In the genomic region with DNA sequence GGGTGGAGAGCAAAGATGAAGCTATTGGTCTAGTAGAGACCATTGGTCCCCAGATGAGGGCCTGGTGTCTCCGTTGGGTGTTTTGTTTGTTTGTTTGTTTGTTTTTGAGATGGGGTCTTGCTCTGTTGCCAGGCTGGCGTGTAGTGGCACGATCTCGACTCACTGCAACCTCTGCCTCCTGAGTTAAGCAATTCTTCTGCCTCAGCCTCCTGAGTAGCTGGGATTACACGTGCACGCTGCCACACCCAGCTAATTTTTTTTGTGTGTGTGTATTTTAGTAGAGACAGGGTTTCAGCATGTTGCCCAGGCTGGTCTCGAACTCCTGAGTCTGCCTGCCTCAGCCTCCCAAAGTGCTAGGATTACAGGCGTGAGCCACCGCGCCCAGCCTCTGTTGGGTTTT, we compare ENCODE assay signal across 7 cellular contexts. TPM values are rescaled to one million over a fixed set of nuclear protein-coding genes. Genes with fewer than 3 reads are reported as not detected.
DNase-seq lines count a peak whose midpoint lies in the region; ATAC-seq and TF ChIP-seq lines count a peak whose summit lies in the region.
"Not testable (repeated sequence)": the region's sequence is repeated elsewhere in the genome, so short reads cannot be mapped to it uniquely, and the experiment has no call there.

No MANE protein-coding gene starts in this region.

- H3K9me3 Mint-ChIP-seq in H9; activated CD4-positive, alpha-beta T cell treated with anti-CD3 and anti-CD28 coated beads, Interleukin-2, amount 10 ng/mL, durations not matched to agents 24 days and 14 days; activated T-helper 17 cell treated with anti-CD3 and anti-CD28 coated beads, Interleukin-2, amount 50 U/mL, for 72 hours: not testable (repeated sequence)

- not testable (repeated sequence) for H2BK120ac ChIP-seq in H9 (ENCODE audit: low read depth, low read length, poor library complexity, severe bottlenecking); mesendoderm (ENCODE audit: low read depth, low read length)

- TF ChIP-seq CTCF in H9 (conservative IDR thresholded peaks at IDR 0.05); adrenal gland (IDR thresholded peaks at IDR 0.05); osteoblast (IDR thresholded peaks at IDR 0.05; ENCODE audit: extremely low read depth, low read depth, low read length): not testable (repeated sequence)

- WGBS in H9 (ENCODE audit: extremely low coverage, insufficient read length, low lambda C conversion rate), result no CpG with 5 or more reads among the region's 10 CpGs
- WGBS in adrenal gland, 4 donors, result 84 to 88% (median 86%) methylated on average over 10 of the region's 10 CpGs
- no CpG with 5 or more reads among the region's 10 CpGs for WGBS in mesendoderm (ENCODE audit: extremely low coverage, insufficient coverage, low lambda C conversion rate)

- not testable (repeated sequence) for H3K4me3 ChIP-seq in adrenal gland; mesendoderm (ENCODE audit: low read length); osteoblast (ENCODE audit: insufficient read depth, low read length)

- not testable (repeated sequence) for H4K91ac ChIP-seq in H9 (ENCODE audit: insufficient read length, low read depth, low read length)

- H3K27me3 ChIP-seq in H9 (ENCODE audit: insufficient read depth, low read length); adrenal gland; mesendoderm (ENCODE audit: insufficient read depth, low read length, poor library complexity); osteoblast (ENCODE audit: insufficient read depth, low read length): not testable (repeated sequence)

- H3K4me1 ChIP-seq in H9 (ENCODE audit: insufficient read depth, low read length), result not testable (repeated sequence)
- H3K4me1 ChIP-seq in adrenal gland (replicated peaks in 1 of 2) (peaks cover 57 to 81% of the 10 kb centered on the region in 2 donors), mesendoderm (ENCODE audit: control insufficient read depth, low read depth, low read length) (peaks cover 14% of the 10 kb centered on the region), osteoblast (ENCODE audit: insufficient read depth, low read length) (peaks cover 32% of the 10 kb centered on the region)

- not testable (repeated sequence) for H4K20me1 ChIP-seq in H9 (ENCODE audit: control insufficient read depth, insufficient read depth, insufficient read length)
- peaks cover 10% of the 10 kb centered on the region for H4K20me1 ChIP-seq in osteoblast (ENCODE audit: insufficient read depth, low read length)

- H3K79me1 ChIP-seq in H9 (ENCODE audit: insufficient read depth, low read depth, low read length, poor library complexity, severe bottlenecking) (peaks cover 30% of the 10 kb centered on the region), mesendoderm (ENCODE audit: low read length) (peaks cover 30% of the 10 kb centered on the region)

- not testable (repeated sequence) for H2BK15ac ChIP-seq in H9 (ENCODE audit: low read depth, low read length); mesendoderm (replicated peaks; ENCODE audit: low read depth)

- not testable (repeated sequence) for H3K27ac ChIP-seq in H9 (ENCODE audit: insufficient read length, low read depth, low read length); mesendoderm (ENCODE audit: low read depth, low read length)
- H3K27ac ChIP-seq in adrenal gland, result peak overlapping the region in 3 of 5 donors; percentile 29 to 54 (median 36)
- peak overlapping the region; percentile 26 for H3K27ac ChIP-seq in caudate nucleus (ENCODE audit: low read depth, low read length)
- peak overlapping the region; percentile 32 for H3K27ac ChIP-seq in osteoblast (ENCODE audit: low read depth, low read length)

- not testable (repeated sequence) for H4K5ac ChIP-seq in H9 (ENCODE audit: insufficient read length, low read depth, low read length); mesendoderm (ENCODE audit: low read length)

- H2AFZ ChIP-seq in H9 (ENCODE audit: low read length); osteoblast (ENCODE audit: low read length): not testable (repeated sequence)

- peaks cover 37 to 42% of the 10 kb centered on the region in 2 experiments for H3K4me1 Mint-ChIP-seq in H9
- peaks cover 22% of the 10 kb centered on the region for H3K4me1 Mint-ChIP-seq in activated CD4-positive, alpha-beta T cell treated with anti-CD3 and anti-CD28 coated beads, Interleukin-2, amount 10 ng/mL, durations not matched to agents 24 days and 14 days
- peaks cover 18% of the 10 kb centered on the region for H3K4me1 Mint-ChIP-seq in activated T-helper 17 cell treated with anti-CD3 and anti-CD28 coated beads, Interleukin-2, amount 50 U/mL, for 72 hours

- H3K27me3 Mint-ChIP-seq in H9 (ENCODE audit: low read depth), result not testable (repeated sequence)
- peaks cover 62% of the 10 kb centered on the region for H3K27me3 Mint-ChIP-seq in activated CD4-positive, alpha-beta T cell treated with anti-CD3 and anti-CD28 coated beads, Interleukin-2, amount 10 ng/mL, durations not matched to agents 24 days and 14 days
- peaks cover 32% of the 10 kb centered on the region for H3K27me3 Mint-ChIP-seq in activated T-helper 17 cell treated with anti-CD3 and anti-CD28 coated beads, Interleukin-2, amount 50 U/mL, for 72 hours

- not testable (repeated sequence) for H3K36me3 ChIP-seq in adrenal gland (replicated peaks in 1 of 2); mesendoderm (ENCODE audit: control insufficient read depth, insufficient read depth, low read length); osteoblast (ENCODE audit: insufficient read depth, low read length)

- not testable (repeated sequence) for H3K4ac ChIP-seq in H9 (ENCODE audit: low read depth, low read length); mesendoderm (ENCODE audit: low read depth, low read length)

- not testable (repeated sequence) for H2BK20ac ChIP-seq in H9 (ENCODE audit: low read depth, low read length, poor library complexity, severe bottlenecking)

- H3K23me2 ChIP-seq in H9 (ENCODE audit: insufficient read length, low read depth, low read length, poor library complexity, severe bottlenecking), result not testable (repeated sequence)

- H3K36me3 Mint-ChIP-seq in H9 (ENCODE audit: insufficient read depth in 1 of 3, low read depth in 3 of 3); activated CD4-positive, alpha-beta T cell treated with anti-CD3 and anti-CD28 coated beads, Interleukin-2, amount 10 ng/mL, durations not matched to agents 24 days and 14 days (ENCODE audit: low read depth); activated T-helper 17 cell treated with anti-CD3 and anti-CD28 coated beads, Interleukin-2, amount 50 U/mL, for 72 hours (ENCODE audit: low read depth): not testable (repeated sequence)

- H2AK5ac ChIP-seq in H9 (ENCODE audit: insufficient read length, low read length); mesendoderm (ENCODE audit: low read length): not testable (repeated sequence)

- peak overlapping the region; percentile 3 to 75 (median 69); a peak in 5 of 7 replicates for H3K27ac Mint-ChIP-seq in H9
- peak overlapping the region; percentile 67 for H3K27ac Mint-ChIP-seq in activated CD4-positive, alpha-beta T cell treated with anti-CD3 and anti-CD28 coated beads, Interleukin-2, amount 10 ng/mL, durations not matched to agents 24 days and 14 days
- H3K27ac Mint-ChIP-seq in activated T-helper 17 cell treated with anti-CD3 and anti-CD28 coated beads, Interleukin-2, amount 50 U/mL, for 72 hours, result peak overlapping the region; percentile 83

- H3K4me3 Mint-ChIP-seq in H9, result not testable (repeated sequence)
- H3K4me3 Mint-ChIP-seq in activated CD4-positive, alpha-beta T cell treated with anti-CD3 and anti-CD28 coated beads, Interleukin-2, amount 10 ng/mL, durations not matched to agents 24 days and 14 days, result peak overlapping the region; percentile 1
- peak overlapping the region; percentile 50 for H3K4me3 Mint-ChIP-seq in activated T-helper 17 cell treated with anti-CD3 and anti-CD28 coated beads, Interleukin-2, amount 50 U/mL, for 72 hours

- H3K56ac ChIP-seq in H9 (ENCODE audit: insufficient read length, low read depth, low read length); mesendoderm (ENCODE audit: low read length): not testable (repeated sequence)

- H2BK5ac ChIP-seq in H9 (ENCODE audit: insufficient read length, low read length); mesendoderm (ENCODE audit: low read length): not testable (repeated sequence)

- H2BK12ac ChIP-seq in H9 (ENCODE audit: insufficient read length, low read depth, low read length), result not testable (repeated sequence)

- TF ChIP-seq POLR2A in adrenal gland (IDR thresholded peaks at IDR 0.05), result not testable (repeated sequence)

- not testable (repeated sequence) for H3K14ac ChIP-seq in H9 (ENCODE audit: insufficient read depth, low read length)

- not testable (repeated sequence) for DNase-seq in H9; activated CD4-positive, alpha-beta T cell treated with anti-CD3 and anti-CD28 coated beads, Interleukin-2, amount 10 ng/mL, durations not matched to agents 24 days and 14 days; caudate nucleus (lab: John Stamatoyannopoulos, UW); mesendoderm; osteoblast (ENCODE audit: insufficient read length, low spot score, missing footprints)
- DNase-seq in adrenal gland, result peak in 1 of 7 donors; percentile 39

- H3K9me3 ChIP-seq in H9 (ENCODE audit: control insufficient read depth, low read depth, low read length); adrenal gland (replicated peaks in 1 of 3); osteoblast (ENCODE audit: low read depth, low read length): not testable (repeated sequence)

- not testable (repeated sequence) for ATAC-seq in activated T-helper 17 cell treated with anti-CD3 and anti-CD28 coated beads, Interleukin-2, amount 50 U/mL, for 72 hours (replicated peaks)

- not testable (repeated sequence) for H3K23ac ChIP-seq in H9 (ENCODE audit: insufficient read length, low read depth, low read length); mesendoderm (ENCODE audit: low read length)

- H3K9ac ChIP-seq in H9 (ENCODE audit: extremely low read depth, insufficient read length, low read length); mesendoderm (ENCODE audit: low read length): not testable (repeated sequence)

- not testable (repeated sequence) for H4K8ac ChIP-seq in H9 (replicated peaks; ENCODE audit: insufficient read length, low read depth, low read length); mesendoderm (ENCODE audit: low read depth, low read length)

- not testable (repeated sequence) for H3T11ph ChIP-seq in H9 (ENCODE audit: low read length)

- H3K79me2 ChIP-seq in H9 (ENCODE audit: insufficient read depth, low read length) (peaks cover 44% of the 10 kb centered on the region), mesendoderm (ENCODE audit: control insufficient read depth, insufficient read depth, low read length) (peaks cover 76% of the 10 kb centered on the region), osteoblast (ENCODE audit: insufficient read depth, low read length) (peaks cover 26% of the 10 kb centered on the region)

- intact Hi-C loops in activated CD4-positive, alpha-beta T cell treated with anti-CD3 and anti-CD28 coated beads, Interleukin-2, amount 10 ng/mL, durations not matched to agents 24 days and 14 days (cut with micrococcal nuclease), result loop anchor here (1.0 to 2.0 kb wide), 5 partner anchors 46 to 168 kb away; a partner anchor contains a TSS
- intact Hi-C loops in adrenal gland (cut with DNase I), result not testable (repeated sequence)

- H3K18ac ChIP-seq in H9 (ENCODE audit: insufficient read length, low read depth, low read length), result not testable (repeated sequence)
- H3K18ac ChIP-seq in mesendoderm (ENCODE audit: low read length), result peak overlapping the region; percentile 23

- H3K4me2 ChIP-seq in H9 (ENCODE audit: insufficient read depth, insufficient read length, low read length); mesendoderm (ENCODE audit: low read length); osteoblast (ENCODE audit: insufficient read depth, low read length): not testable (repeated sequence)

RNA-seq across cellular contexts. Expression of a gene that starts 25.4 kb away (rescaled TPM):
- 20.5 and 20.6 TPM in 2 replicates for total RNA-seq in H9 (2021)
- total RNA-seq in activated CD4-positive, alpha-beta T cell treated with anti-CD3 and anti-CD28 coated beads, Interleukin-2, amount 10 ng/mL, durations not matched to agents 24 days and 14 days, result 2.0 and 2.3 TPM in 2 replicates
- under 1 TPM; 0.26 to 0.43 TPM for total RNA-seq in activated T-helper 17 cell treated with anti-CD3 and anti-CD28 coated beads, Interleukin-2, amount 50 U/mL, for 72 hours
- 10 to 100 TPM; 15.1 to 40.9 (median 23.9) TPM for total RNA-seq in adrenal gland
- polyA plus RNA-seq in adrenal gland, result 1 to 10 TPM; 3.1 to 8.7 (median 5.1) TPM
- 12.2 TPM for polyA plus RNA-seq in mesendoderm (2013, experiment 1 of 2)
- polyA plus RNA-seq in mesendoderm (2013, experiment 2 of 2), result 11.9 TPM
- 4.7 and 6.9 TPM in 2 replicates for total RNA-seq in osteoblast
